ENCODE assay signal across 8 cellular contexts in genomic region chr5:73596705-73597328, GRCh38. TPM values are rescaled to one million over a fixed set of nuclear protein-coding genes. Genes with fewer than 3 reads are reported as not detected.
A peak's percentile ranks its signal among the peaks of the same experiment; 100 is the strongest.
DNase-seq lines count a peak whose midpoint lies in the region; ATAC-seq and TF ChIP-seq lines count a peak whose summit lies in the region.

No MANE protein-coding gene starts in this region.

- no peaks in the 10 kb centered on the region for H3K36me3 Mint-ChIP-seq in activated T-helper 2 cell treated with anti-CD3 and anti-CD28 coated beads, Interferon-gamma antibody, Interleukin-2, Interleukin-4, amounts not matched to agents 10 μg/mL and 5 μg/mL and 100 μg/mL, durations not matched to agents 14 hours and 24 hours and 36 hours (ENCODE audit: low read depth)

- no peak overlapping the region for H3K4me3 Mint-ChIP-seq in activated T-helper 2 cell treated with anti-CD3 and anti-CD28 coated beads, Interferon-gamma antibody, Interleukin-2, Interleukin-4, amounts not matched to agents 10 μg/mL and 5 μg/mL and 100 μg/mL, durations not matched to agents 14 hours and 24 hours and 36 hours (ENCODE audit: low read depth)

- peaks cover 4% of the 10 kb centered on the region for H3K9me3 Mint-ChIP-seq in activated T-helper 2 cell treated with anti-CD3 and anti-CD28 coated beads, Interferon-gamma antibody, Interleukin-2, Interleukin-4, amounts not matched to agents 10 μg/mL and 5 μg/mL and 100 μg/mL, durations not matched to agents 14 hours and 24 hours and 36 hours

- no peaks in the 10 kb centered on the region for H3K36me3 ChIP-seq in GM06990 (ENCODE audit: control insufficient read depth, insufficient read depth, low read length)

- TF ChIP-seq CTCF in GM06990 (IDR thresholded peaks at IDR 0.05; ENCODE audit: insufficient read depth, low read length, poor library complexity, severe bottlenecking) = peak; percentile 69
- peak in 45 of 56 donors; percentile 14 to 52 (median 35) for TF ChIP-seq CTCF in dorsolateral prefrontal cortex (IDR thresholded peaks at IDR 0.05 in 54 of 56, conservative IDR thresholded peaks at IDR 0.05 in 2 of 56; ENCODE audit: low read depth in 1 of 56, partially characterized antibody in 56 of 56)

- no peak overlapping the region for H3K27ac ChIP-seq in dorsolateral prefrontal cortex

- H3K4me1 Mint-ChIP-seq in activated T-helper 2 cell treated with anti-CD3 and anti-CD28 coated beads, Interferon-gamma antibody, Interleukin-2, Interleukin-4, amounts not matched to agents 10 μg/mL and 5 μg/mL and 100 μg/mL, durations not matched to agents 14 hours and 24 hours and 36 hours (ENCODE audit: low read depth) = no peaks in the 10 kb centered on the region

- H3K4me3 ChIP-seq in GM06990 (replicated peaks; ENCODE audit: low read depth, low read length) = no peak overlapping the region
- no peak overlapping the region for H3K4me3 ChIP-seq in dorsolateral prefrontal cortex

- ATAC-seq in HG02852 (IDR thresholded peaks at IDR 0.05; ENCODE audit: unreplicated experiment) (no peak), HG03159 (IDR thresholded peaks at IDR 0.05; ENCODE audit: unreplicated experiment) (no peak)

- H3K27me3 Mint-ChIP-seq in activated T-helper 2 cell treated with anti-CD3 and anti-CD28 coated beads, Interferon-gamma antibody, Interleukin-2, Interleukin-4, amounts not matched to agents 10 μg/mL and 5 μg/mL and 100 μg/mL, durations not matched to agents 14 hours and 24 hours and 36 hours (ENCODE audit: low read depth) = peaks cover 11% of the 10 kb centered on the region

- in situ Hi-C loops in ACHN (cut with HindIII; ENCODE audit: low pct_ligation_motif_present, low pct_unique_long_range_greater_than_20kb, low sequenced_read_pairs) = loop anchor here (25.0 kb wide), 1 partner anchor 190 kb away; no protein-coding TSS in a partner anchor

- intact Hi-C loops in dorsolateral prefrontal cortex (cut with DNase I) = no loop called here
- intact Hi-C loops in activated T-helper 2 cell treated with anti-CD3 and anti-CD28 coated beads, Interferon-gamma antibody, Interleukin-2, Interleukin-4, amounts not matched to agents 10 μg/mL and 5 μg/mL and 100 μg/mL, durations not matched to agents 14 hours and 24 hours and 36 hours (cut with micrococcal nuclease) = no loop called here

- peak; percentile 50 for DNase-seq in ACHN
- DNase-seq in GM06990 (ENCODE audit: extremely low read depth, insufficient read length) = no peak
- peak; percentile 64 for DNase-seq in NCI-H748 (lab: John Stamatoyannopoulos, UW; ENCODE audit: unreplicated experiment)
- DNase-seq in dorsolateral prefrontal cortex = no peak
- peak; percentile 15 for DNase-seq in pulmonary artery endothelial cell (ENCODE audit: low read depth, low spot score)
- DNase-seq in activated T-helper 2 cell treated with anti-CD3 and anti-CD28 coated beads, Interferon-gamma antibody, Interleukin-2, Interleukin-4, amounts not matched to agents 10 μg/mL and 5 μg/mL and 100 μg/mL, durations not matched to agents 14 hours and 24 hours and 36 hours (ENCODE audit: low spot score) = no peak

- no peak overlapping the region for H3K27ac Mint-ChIP-seq in activated T-helper 2 cell treated with anti-CD3 and anti-CD28 coated beads, Interferon-gamma antibody, Interleukin-2, Interleukin-4, amounts not matched to agents 10 μg/mL and 5 μg/mL and 100 μg/mL, durations not matched to agents 14 hours and 24 hours and 36 hours

- H3K27me3 ChIP-seq in GM06990 (replicated peaks; ENCODE audit: control insufficient read depth, insufficient read depth, low read length) = no peaks in the 10 kb centered on the region
- no peaks in the 10 kb centered on the region for H3K27me3 ChIP-seq in dorsolateral prefrontal cortex

RNA-seq across cellular contexts. Expression of gene ARHGEF28, which starts 29.2 kb away (rescaled TPM):
- total RNA-seq in dorsolateral prefrontal cortex (10 to 100 TPM in 117 of 120 experiments, 1 to 10 TPM in 3; 8.0 to 28.4 (median 18.0) TPM), pulmonary artery endothelial cell (74.8 and 113 TPM in 2 replicates)
- total RNA-seq in activated T-helper 2 cell treated with anti-CD3 and anti-CD28 coated beads, Interferon-gamma antibody, Interleukin-2, Interleukin-4, amounts not matched to agents 10 μg/mL and 5 μg/mL and 100 μg/mL, durations not matched to agents 14 hours and 24 hours and 36 hours = 0.05 and 0.11 TPM in 2 replicates

RNA-seq across cellular contexts. Expression of gene UTP15, which starts 31.3 kb away (rescaled TPM):
- total RNA-seq in dorsolateral prefrontal cortex (10 to 100 TPM; 11.8 to 28.0 (median 18.2) TPM), pulmonary artery endothelial cell (19.8 and 26.3 TPM in 2 replicates)
- total RNA-seq in activated T-helper 2 cell treated with anti-CD3 and anti-CD28 coated beads, Interferon-gamma antibody, Interleukin-2, Interleukin-4, amounts not matched to agents 10 μg/mL and 5 μg/mL and 100 μg/mL, durations not matched to agents 14 hours and 24 hours and 36 hours = 46.0 and 47.0 TPM in 2 replicates

RNA-seq across cellular contexts. Expression of gene ANKRA2, which starts 31.4 kb away (rescaled TPM):
- 10 to 100 TPM; 11.5 to 36.8 (median 22.4) TPM for total RNA-seq in dorsolateral prefrontal cortex
- 11.0 and 14.2 TPM in 2 replicates for total RNA-seq in pulmonary artery endothelial cell
- total RNA-seq in activated T-helper 2 cell treated with anti-CD3 and anti-CD28 coated beads, Interferon-gamma antibody, Interleukin-2, Interleukin-4, amounts not matched to agents 10 μg/mL and 5 μg/mL and 100 μg/mL, durations not matched to agents 14 hours and 24 hours and 36 hours = 18.7 and 19.6 TPM in 2 replicates

Comparison
In these comparisons a context has a peak if more than half of its experiments do, and no peak if none do; other contexts are left out.
1. DNase-seq: peak in ACHN (single experiment), NCI-H748 (single experiment) and pulmonary artery endothelial cell (single experiment); none in GM06990 (single experiment), dorsolateral prefrontal cortex (0 of 10) and activated T-helper 2 cell treated with anti-CD3 and anti-CD28 coated beads, Interferon-gamma antibody, Interleukin-2, Interleukin-4, amounts not matched to agents 10 μg/mL and 5 μg/mL and 100 μg/mL, durations not matched to agents 14 hours and 24 hours and 36 hours (single experiment).